In the genomic region with DNA sequence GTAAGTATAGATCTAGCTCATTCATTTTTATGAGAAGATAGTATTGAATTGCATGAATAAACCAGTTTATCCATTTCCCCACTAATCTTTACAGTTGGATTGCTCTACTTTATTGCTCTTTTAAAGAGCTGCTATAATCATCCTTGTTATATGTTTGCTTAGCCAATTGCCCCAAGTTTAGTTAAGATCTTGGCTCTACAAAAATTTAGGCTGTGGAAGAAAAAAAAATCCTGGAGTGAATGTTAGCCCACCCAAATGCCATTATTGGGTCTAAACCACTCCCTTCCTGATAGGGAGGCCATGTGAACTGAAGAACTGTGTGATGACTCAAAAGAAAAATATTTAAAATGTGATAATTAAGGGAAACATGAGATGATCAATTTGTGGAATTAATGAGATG, we compare ENCODE assay signal across 2 cellular contexts.
TF ChIP-seq lines count a peak whose summit lies in the region.

No MANE protein-coding gene starts in this region.

TF ChIP-seq in SK-N-SH, 30 proteins besides CTCF, POLR2A, EP300 and RAD21 (continued from another document):
- TF ChIP-seq RFX5 (IDR thresholded peaks at IDR 0.05; ENCODE audit: low read length) (no peak), TEAD4 (IDR thresholded peaks at IDR 0.05; ENCODE audit: borderline replicate concordance, insufficient read depth) (no peak), POLR2AphosphoS5 (IDR thresholded peaks at IDR 0.05; ENCODE audit: low read depth, low read length) (no peak)
TF ChIP-seq in SK-N-SH: peak in this region for 1.

TF ChIP-seq in SK-N-SH treated with all-trans-retinoic acid at 6 μM for 48 hours, 23 proteins besides CTCF, POLR2A, EP300 and RAD21 (continued from another document):
- TF ChIP-seq, protein P1, sequence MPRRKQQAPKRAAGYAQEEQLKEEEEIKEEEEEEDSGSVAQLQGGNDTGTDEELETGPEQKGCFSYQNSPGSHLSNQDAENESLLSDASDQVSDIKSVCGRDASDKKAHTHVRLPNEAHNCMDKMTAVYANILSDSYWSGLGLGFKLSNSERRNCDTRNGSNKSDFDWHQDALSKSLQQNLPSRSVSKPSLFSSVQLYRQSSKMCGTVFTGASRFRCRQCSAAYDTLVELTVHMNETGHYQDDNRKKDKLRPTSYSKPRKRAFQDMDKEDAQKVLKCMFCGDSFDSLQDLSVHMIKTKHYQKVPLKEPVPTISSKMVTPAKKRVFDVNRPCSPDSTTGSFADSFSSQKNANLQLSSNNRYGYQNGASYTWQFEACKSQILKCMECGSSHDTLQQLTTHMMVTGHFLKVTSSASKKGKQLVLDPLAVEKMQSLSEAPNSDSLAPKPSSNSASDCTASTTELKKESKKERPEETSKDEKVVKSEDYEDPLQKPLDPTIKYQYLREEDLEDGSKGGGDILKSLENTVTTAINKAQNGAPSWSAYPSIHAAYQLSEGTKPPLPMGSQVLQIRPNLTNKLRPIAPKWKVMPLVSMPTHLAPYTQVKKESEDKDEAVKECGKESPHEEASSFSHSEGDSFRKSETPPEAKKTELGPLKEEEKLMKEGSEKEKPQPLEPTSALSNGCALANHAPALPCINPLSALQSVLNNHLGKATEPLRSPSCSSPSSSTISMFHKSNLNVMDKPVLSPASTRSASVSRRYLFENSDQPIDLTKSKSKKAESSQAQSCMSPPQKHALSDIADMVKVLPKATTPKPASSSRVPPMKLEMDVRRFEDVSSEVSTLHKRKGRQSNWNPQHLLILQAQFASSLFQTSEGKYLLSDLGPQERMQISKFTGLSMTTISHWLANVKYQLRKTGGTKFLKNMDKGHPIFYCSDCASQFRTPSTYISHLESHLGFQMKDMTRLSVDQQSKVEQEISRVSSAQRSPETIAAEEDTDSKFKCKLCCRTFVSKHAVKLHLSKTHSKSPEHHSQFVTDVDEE (CRISPR knock-in tag; IDR thresholded peaks at IDR 0.05): no peak
- TF ChIP-seq ZFP30 (CRISPR knock-in tag; IDR thresholded peaks at IDR 0.05): no peak
